Comparison of ENCODE assay signal across 21 cellular contexts in genomic region chr2:59462418-59463197, GRCh38.
DNase-seq lines count a peak whose midpoint lies in the region; ATAC-seq and TF ChIP-seq lines count a peak whose summit lies in the region.
"Had no signal": no experiment of that assay in that cellular context is flagged by ENCODE, and none has a peak within 500 bp of the region (broad histone marks: within the 10 kb centered on the region; RNA-seq: fewer than 3 reads in every experiment).

No MANE protein-coding gene starts in this region.

- H3K36me3 ChIP-seq in DND-41 (ENCODE audit: insufficient read depth, low read length) (no peaks in the 10 kb centered on the region), GM23338 (ENCODE audit: insufficient read depth) (no peaks in the 10 kb centered on the region)
- H3K36me3 ChIP-seq: brain microvascular endothelial cell, left lung had no signal

- no peak overlapping the region for H3K4me3 ChIP-seq in DND-41 (ENCODE audit: low read depth in 1 of 2, low read length in 2 of 2)
- no peak overlapping the region for H3K4me3 ChIP-seq in GM23338
- H3K4me3 ChIP-seq in coronary artery: no peak overlapping the region
- H3K4me3 ChIP-seq: left lung had no signal

- H3K79me2 ChIP-seq in DND-41 (ENCODE audit: insufficient read depth, low read length) (no peaks in the 10 kb centered on the region), GM23338 (replicated peaks; ENCODE audit: insufficient read depth) (no peaks in the 10 kb centered on the region)

- no peaks in the 10 kb centered on the region for H3K27me3 ChIP-seq in DND-41 (ENCODE audit: insufficient read depth, low read length, poor library complexity)
- H3K27me3 ChIP-seq in GM23338 (ENCODE audit: insufficient read depth): no peaks in the 10 kb centered on the region
- no peaks in the 10 kb centered on the region for H3K27me3 ChIP-seq in foreskin keratinocyte
- H3K27me3 ChIP-seq: brain microvascular endothelial cell, left lung had no signal

- no peaks in the 10 kb centered on the region for H3K4me1 ChIP-seq in DND-41 (ENCODE audit: insufficient read depth, low read length)
- H3K4me1 ChIP-seq in GM23338 (ENCODE audit: insufficient read depth): peaks cover 17% of the 10 kb centered on the region; the same call in 1 of the 2 replicates
- no peaks in the 10 kb centered on the region for H3K4me1 ChIP-seq in foreskin keratinocyte
- H3K4me1 ChIP-seq: left lung had no signal

- peak; percentile 66; the same call in 2 of the 3 replicates for ATAC-seq in DND-41 (ENCODE audit: insufficient read depth, low read depth)
- peak; percentile 70 for ATAC-seq in GM23338
- no peak for ATAC-seq in foreskin keratinocyte
- no peak for ATAC-seq in HG03159 (IDR thresholded peaks at IDR 0.05; ENCODE audit: unreplicated experiment)
- ATAC-seq: esophagus mucosa; left lung; sciatic nerve; stimulated activated memory B cell treated with anti-CD40 and anti-IgM and Interleukin-4, amounts not matched to agents 10 μg/mL and 1 μg/mL and 100 μg/mL, for 72 hours had no signal

- H3K4me1 Mint-ChIP-seq in GM23338: peaks cover 21% of the 10 kb centered on the region
- H3K4me1 Mint-ChIP-seq: activated CD4-positive, alpha-beta memory T cell treated with anti-CD3 and anti-CD28 coated beads, Interleukin-2, amount 10 ng/mL, durations not matched to agents 7 days and 5 days; activated naive CD4-positive, alpha-beta T cell treated with anti-CD3 and anti-CD28 coated beads, Interleukin-2, amount 50 U/mL, for 24 hours; stimulated activated memory B cell treated with anti-CD40 and anti-IgM and Interleukin-4, amounts not matched to agents 10 μg/mL and 1 μg/mL and 100 μg/mL, for 72 hours had no signal

- H3K9me3 ChIP-seq in DND-41 (ENCODE audit: insufficient read depth, low read length, severe bottlenecking): no peaks in the 10 kb centered on the region
- H3K9me3 ChIP-seq: left lung had no signal

- H3K27ac Mint-ChIP-seq in GM23338: no peak overlapping the region
- H3K27ac Mint-ChIP-seq: activated CD4-positive, alpha-beta memory T cell treated with anti-CD3 and anti-CD28 coated beads, Interleukin-2, amount 10 ng/mL, durations not matched to agents 7 days and 5 days; activated naive CD4-positive, alpha-beta T cell treated with anti-CD3 and anti-CD28 coated beads, Interleukin-2, amount 50 U/mL, for 24 hours; activated T-cell treated with anti-CD3 and anti-CD28 coated beads, Interleukin-2, amount 50 U/mL, for 24 hours; stimulated activated memory B cell treated with anti-CD40 and anti-IgM and Interleukin-4, amounts not matched to agents 10 μg/mL and 1 μg/mL and 100 μg/mL, for 72 hours had no signal

- H3K9me2 ChIP-seq in GM23338 (ENCODE audit: insufficient read depth): no peaks in the 10 kb centered on the region

- H3K4me2 ChIP-seq in DND-41 (ENCODE audit: insufficient read depth, low read length) (no peak overlapping the region), GM23338 (no peak overlapping the region)

- no peaks in the 10 kb centered on the region for H3F3A ChIP-seq in GM23338 (replicated peaks; ENCODE audit: low read depth)

- TF ChIP-seq CTCF in DND-41 (IDR thresholded peaks at IDR 0.05; ENCODE audit: borderline replicate concordance, extremely low read depth, low read length, poor library complexity, severe bottlenecking) (peak; percentile 60), GM23338 (conservative IDR thresholded peaks at IDR 0.05; ENCODE audit: low read depth in 2 of 2) (peak; percentile 25 to 45; a peak in 2 of 4 replicates), foreskin keratinocyte (conservative IDR thresholded peaks at IDR 0.05) (peak; percentile 8), coronary artery (IDR thresholded peaks at IDR 0.05) (no peak)

- peaks cover 4% of the 10 kb centered on the region; the same call in 2 of the 3 replicates for H3K36me3 Mint-ChIP-seq in GM23338 (ENCODE audit: low read depth)
- H3K36me3 Mint-ChIP-seq: activated naive CD4-positive, alpha-beta T cell treated with anti-CD3 and anti-CD28 coated beads, Interleukin-2, amount 50 U/mL, for 24 hours; stimulated activated memory B cell treated with anti-CD40 and anti-IgM and Interleukin-4, amounts not matched to agents 10 μg/mL and 1 μg/mL and 100 μg/mL, for 72 hours had no signal

- H3K9me3 Mint-ChIP-seq in GM23338: peaks cover 5% of the 10 kb centered on the region; the same call in 1 of the 3 replicates
- H3K9me3 Mint-ChIP-seq: activated CD4-positive, alpha-beta memory T cell treated with anti-CD3 and anti-CD28 coated beads, Interleukin-2, amount 10 ng/mL, durations not matched to agents 7 days and 5 days; activated naive CD4-positive, alpha-beta T cell treated with anti-CD3 and anti-CD28 coated beads, Interleukin-2, amount 50 U/mL, for 24 hours; activated T-cell treated with anti-CD3 and anti-CD28 coated beads, Interleukin-2, amount 50 U/mL, for 24 hours; stimulated activated memory B cell treated with anti-CD40 and anti-IgM and Interleukin-4, amounts not matched to agents 10 μg/mL and 1 μg/mL and 100 μg/mL, for 72 hours had no signal

- no peak overlapping the region for H3K9ac ChIP-seq in DND-41 (ENCODE audit: low read depth, low read length)

- H2AFZ ChIP-seq in DND-41 (ENCODE audit: low read depth, low read length): no peak overlapping the region
- H2AFZ ChIP-seq in GM23338: no peak overlapping the region

- H3K4me3 Mint-ChIP-seq in GM23338: no peak overlapping the region
- H3K4me3 Mint-ChIP-seq: activated CD4-positive, alpha-beta memory T cell treated with anti-CD3 and anti-CD28 coated beads, Interleukin-2, amount 10 ng/mL, durations not matched to agents 7 days and 5 days; activated naive CD4-positive, alpha-beta T cell treated with anti-CD3 and anti-CD28 coated beads, Interleukin-2, amount 50 U/mL, for 24 hours; activated T-cell treated with anti-CD3 and anti-CD28 coated beads, Interleukin-2, amount 50 U/mL, for 24 hours; stimulated activated memory B cell treated with anti-CD40 and anti-IgM and Interleukin-4, amounts not matched to agents 10 μg/mL and 1 μg/mL and 100 μg/mL, for 72 hours had no signal

- H3K27ac ChIP-seq in DND-41 (ENCODE audit: low read length) (no peak overlapping the region), GM23338 (ENCODE audit: low read depth) (no peak overlapping the region), foreskin keratinocyte (no peak overlapping the region), coronary artery (no peak overlapping the region)
- H3K27ac ChIP-seq: brain microvascular endothelial cell, left lung had no signal

- DNase-seq in DND-41: peak; percentile 8
- DNase-seq in GM23338 (ENCODE audit: low spot score): peak; percentile 31
- DNase-seq in RKO (ENCODE audit: low spot score): peak; percentile 3
- DNase-seq in foreskin keratinocyte: no peak
- no peak for DNase-seq in coronary artery (ENCODE audit: low spot score)
- DNase-seq in HT-29 (ENCODE audit: low spot score): no peak
- DNase-seq: activated CD4-positive, alpha-beta memory T cell treated with anti-CD3 and anti-CD28 coated beads, Interleukin-2, amount 10 ng/mL, durations not matched to agents 7 days and 5 days; activated T-cell treated with anti-CD3 and anti-CD28 coated beads, Interleukin-2, amount 50 U/mL, for 24 hours; AML-193; brain microvascular endothelial cell; left lung; NCI-H1092 treated with DMSO at 0.1 percent for 48 hours; NCI-H2029 treated with DMSO at 0.1 percent for 48 hours; NCI-H524 treated with DMSO at 0.1 percent for 48 hours; occipital lobe; SHP77 treated with DMSO at 0.1 percent for 48 hours had no signal

- H4K20me1 ChIP-seq in DND-41 (ENCODE audit: insufficient read depth, low read length) (no peaks in the 10 kb centered on the region), GM23338 (replicated peaks; ENCODE audit: insufficient read depth) (no peaks in the 10 kb centered on the region)

- no peaks in the 10 kb centered on the region for H3K27me3 Mint-ChIP-seq in GM23338 (ENCODE audit: insufficient read depth, low read depth, poor library complexity)
- H3K27me3 Mint-ChIP-seq: activated CD4-positive, alpha-beta memory T cell treated with anti-CD3 and anti-CD28 coated beads, Interleukin-2, amount 10 ng/mL, durations not matched to agents 7 days and 5 days; activated T-cell treated with anti-CD3 and anti-CD28 coated beads, Interleukin-2, amount 50 U/mL, for 24 hours had no signal

TF ChIP-seq in GM23338, 12 proteins besides CTCF, POLR2A, EP300 and RAD21 (continues in another document):
- TF ChIP-seq ZNF114 (CRISPR knock-in tag; IDR thresholded peaks at IDR 0.05): no peak
- no peak for TF ChIP-seq EZH2 (IDR thresholded peaks at IDR 0.05; ENCODE audit: low read depth, unreplicated experiment)
- no peak for TF ChIP-seq POLR2AphosphoS5 (IDR thresholded peaks at IDR 0.05; ENCODE audit: low read depth)
- TF ChIP-seq NANOG (IDR thresholded peaks at IDR 0.05; ENCODE audit: borderline replicate concordance): no peak
- no peak for TF ChIP-seq REST (IDR thresholded peaks at IDR 0.05; ENCODE audit: unreplicated experiment)

Comparison
In these comparisons a context has a peak if more than half of its experiments do, and no peak if none do; other contexts are left out.
1. ATAC-seq: peak in DND-41 (single experiment) and GM23338 (single experiment); none in foreskin keratinocyte (single experiment) and HG03159 (single experiment).
2. DNase-seq: peak in DND-41 (single experiment), GM23338 (single experiment) and RKO (single experiment); none in foreskin keratinocyte (0 of 2), coronary artery (single experiment) and HT-29 (single experiment).